ENCODE assay signal across 1 cellular context in genomic region chr2:9123069-9123468, GRCh38.
TF ChIP-seq lines count a peak whose summit lies in the region.

No MANE protein-coding gene starts in this region.

TF ChIP-seq in HepG2, 621 proteins besides CTCF, POLR2A, EP300 and RAD21 (continued from another document):
- TF ChIP-seq, protein P1, sequence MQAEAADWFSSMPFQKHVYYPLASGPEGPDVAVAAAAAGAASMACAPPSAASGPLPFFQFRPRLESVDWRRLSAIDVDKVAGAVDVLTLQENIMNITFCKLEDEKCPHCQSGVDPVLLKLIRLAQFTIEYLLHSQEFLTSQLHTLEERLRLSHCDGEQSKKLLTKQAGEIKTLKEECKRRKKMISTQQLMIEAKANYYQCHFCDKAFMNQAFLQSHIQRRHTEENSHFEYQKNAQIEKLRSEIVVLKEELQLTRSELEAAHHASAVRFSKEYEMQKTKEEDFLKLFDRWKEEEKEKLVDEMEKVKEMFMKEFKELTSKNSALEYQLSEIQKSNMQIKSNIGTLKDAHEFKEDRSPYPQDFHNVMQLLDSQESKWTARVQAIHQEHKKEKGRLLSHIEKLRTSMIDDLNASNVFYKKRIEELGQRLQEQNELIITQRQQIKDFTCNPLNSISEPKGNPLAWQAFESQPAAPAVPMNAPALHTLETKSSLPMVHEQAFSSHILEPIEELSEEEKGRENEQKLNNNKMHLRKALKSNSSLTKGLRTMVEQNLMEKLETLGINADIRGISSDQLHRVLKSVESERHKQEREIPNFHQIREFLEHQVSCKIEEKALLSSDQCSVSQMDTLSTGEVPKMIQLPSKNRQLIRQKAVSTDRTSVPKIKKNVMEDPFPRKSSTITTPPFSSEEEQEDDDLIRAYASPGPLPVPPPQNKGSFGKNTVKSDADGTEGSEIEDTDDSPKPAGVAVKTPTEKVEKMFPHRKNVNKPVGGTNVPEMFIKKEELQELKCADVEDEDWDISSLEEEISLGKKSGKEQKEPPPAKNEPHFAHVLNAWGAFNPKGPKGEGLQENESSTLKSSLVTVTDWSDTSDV (CRISPR knock-in tag; IDR thresholded peaks at IDR 0.05) = no peak
- TF ChIP-seq, protein P2, sequence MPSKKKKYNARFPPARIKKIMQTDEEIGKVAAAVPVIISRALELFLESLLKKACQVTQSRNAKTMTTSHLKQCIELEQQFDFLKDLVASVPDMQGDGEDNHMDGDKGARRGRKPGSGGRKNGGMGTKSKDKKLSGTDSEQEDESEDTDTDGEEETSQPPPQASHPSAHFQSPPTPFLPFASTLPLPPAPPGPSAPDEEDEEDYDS (CRISPR knock-in tag; IDR thresholded peaks at IDR 0.05) = no peak
- TF ChIP-seq GMEB1 (CRISPR knock-in tag; IDR thresholded peaks at IDR 0.05; ENCODE audit: borderline replicate concordance) (no peak), MLLT10 (CRISPR knock-in tag; IDR thresholded peaks at IDR 0.05) (no peak), ISL2 (CRISPR knock-in tag; IDR thresholded peaks at IDR 0.05) (no peak), HMGA1 (CRISPR knock-in tag; conservative IDR thresholded peaks at IDR 0.05) (no peak), ZKSCAN8 (CRISPR knock-in tag; IDR thresholded peaks at IDR 0.05; ENCODE audit: borderline replicate concordance) (no peak), E2F5 (CRISPR knock-in tag; conservative IDR thresholded peaks at IDR 0.05) (no peak), POLR2AphosphoS5 (IDR thresholded peaks at IDR 0.05; ENCODE audit: low read depth, low read length) (no peak), GABPA (IDR thresholded peaks at IDR 0.05; ENCODE audit: low read depth, low read length) (no peak), GABPA (CRISPR knock-in tag; IDR thresholded peaks at IDR 0.05; ENCODE audit: low read depth) (no peak)
TF ChIP-seq in HepG2: peak in this region for 0.
